Comparison of ENCODE assay signal across 1 cellular context in the genomic region with DNA sequence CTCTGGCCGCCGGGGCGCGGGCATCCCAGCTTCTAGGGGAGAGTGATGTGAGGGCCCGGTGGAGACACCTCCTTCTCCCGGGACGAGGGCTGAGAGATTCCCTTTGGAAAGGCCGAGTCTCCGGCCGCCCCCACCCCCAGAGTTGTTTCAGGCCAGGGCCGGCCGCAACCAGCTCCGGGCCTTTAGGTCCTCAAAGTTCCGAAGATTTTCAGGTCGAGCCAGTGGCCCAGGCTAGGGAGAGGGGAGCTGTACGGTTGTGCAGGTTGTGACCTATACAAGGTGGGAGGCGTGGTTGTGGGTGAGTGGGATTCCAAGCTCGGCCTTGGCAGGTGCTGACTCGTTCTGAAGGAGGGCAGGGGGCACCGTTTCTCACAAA.
TF ChIP-seq lines count a peak whose summit lies in the region.

No MANE protein-coding gene starts in this region.

TF ChIP-seq in GM23338, 12 proteins besides CTCF, POLR2A, EP300 and RAD21:
- TF ChIP-seq, protein P1, sequence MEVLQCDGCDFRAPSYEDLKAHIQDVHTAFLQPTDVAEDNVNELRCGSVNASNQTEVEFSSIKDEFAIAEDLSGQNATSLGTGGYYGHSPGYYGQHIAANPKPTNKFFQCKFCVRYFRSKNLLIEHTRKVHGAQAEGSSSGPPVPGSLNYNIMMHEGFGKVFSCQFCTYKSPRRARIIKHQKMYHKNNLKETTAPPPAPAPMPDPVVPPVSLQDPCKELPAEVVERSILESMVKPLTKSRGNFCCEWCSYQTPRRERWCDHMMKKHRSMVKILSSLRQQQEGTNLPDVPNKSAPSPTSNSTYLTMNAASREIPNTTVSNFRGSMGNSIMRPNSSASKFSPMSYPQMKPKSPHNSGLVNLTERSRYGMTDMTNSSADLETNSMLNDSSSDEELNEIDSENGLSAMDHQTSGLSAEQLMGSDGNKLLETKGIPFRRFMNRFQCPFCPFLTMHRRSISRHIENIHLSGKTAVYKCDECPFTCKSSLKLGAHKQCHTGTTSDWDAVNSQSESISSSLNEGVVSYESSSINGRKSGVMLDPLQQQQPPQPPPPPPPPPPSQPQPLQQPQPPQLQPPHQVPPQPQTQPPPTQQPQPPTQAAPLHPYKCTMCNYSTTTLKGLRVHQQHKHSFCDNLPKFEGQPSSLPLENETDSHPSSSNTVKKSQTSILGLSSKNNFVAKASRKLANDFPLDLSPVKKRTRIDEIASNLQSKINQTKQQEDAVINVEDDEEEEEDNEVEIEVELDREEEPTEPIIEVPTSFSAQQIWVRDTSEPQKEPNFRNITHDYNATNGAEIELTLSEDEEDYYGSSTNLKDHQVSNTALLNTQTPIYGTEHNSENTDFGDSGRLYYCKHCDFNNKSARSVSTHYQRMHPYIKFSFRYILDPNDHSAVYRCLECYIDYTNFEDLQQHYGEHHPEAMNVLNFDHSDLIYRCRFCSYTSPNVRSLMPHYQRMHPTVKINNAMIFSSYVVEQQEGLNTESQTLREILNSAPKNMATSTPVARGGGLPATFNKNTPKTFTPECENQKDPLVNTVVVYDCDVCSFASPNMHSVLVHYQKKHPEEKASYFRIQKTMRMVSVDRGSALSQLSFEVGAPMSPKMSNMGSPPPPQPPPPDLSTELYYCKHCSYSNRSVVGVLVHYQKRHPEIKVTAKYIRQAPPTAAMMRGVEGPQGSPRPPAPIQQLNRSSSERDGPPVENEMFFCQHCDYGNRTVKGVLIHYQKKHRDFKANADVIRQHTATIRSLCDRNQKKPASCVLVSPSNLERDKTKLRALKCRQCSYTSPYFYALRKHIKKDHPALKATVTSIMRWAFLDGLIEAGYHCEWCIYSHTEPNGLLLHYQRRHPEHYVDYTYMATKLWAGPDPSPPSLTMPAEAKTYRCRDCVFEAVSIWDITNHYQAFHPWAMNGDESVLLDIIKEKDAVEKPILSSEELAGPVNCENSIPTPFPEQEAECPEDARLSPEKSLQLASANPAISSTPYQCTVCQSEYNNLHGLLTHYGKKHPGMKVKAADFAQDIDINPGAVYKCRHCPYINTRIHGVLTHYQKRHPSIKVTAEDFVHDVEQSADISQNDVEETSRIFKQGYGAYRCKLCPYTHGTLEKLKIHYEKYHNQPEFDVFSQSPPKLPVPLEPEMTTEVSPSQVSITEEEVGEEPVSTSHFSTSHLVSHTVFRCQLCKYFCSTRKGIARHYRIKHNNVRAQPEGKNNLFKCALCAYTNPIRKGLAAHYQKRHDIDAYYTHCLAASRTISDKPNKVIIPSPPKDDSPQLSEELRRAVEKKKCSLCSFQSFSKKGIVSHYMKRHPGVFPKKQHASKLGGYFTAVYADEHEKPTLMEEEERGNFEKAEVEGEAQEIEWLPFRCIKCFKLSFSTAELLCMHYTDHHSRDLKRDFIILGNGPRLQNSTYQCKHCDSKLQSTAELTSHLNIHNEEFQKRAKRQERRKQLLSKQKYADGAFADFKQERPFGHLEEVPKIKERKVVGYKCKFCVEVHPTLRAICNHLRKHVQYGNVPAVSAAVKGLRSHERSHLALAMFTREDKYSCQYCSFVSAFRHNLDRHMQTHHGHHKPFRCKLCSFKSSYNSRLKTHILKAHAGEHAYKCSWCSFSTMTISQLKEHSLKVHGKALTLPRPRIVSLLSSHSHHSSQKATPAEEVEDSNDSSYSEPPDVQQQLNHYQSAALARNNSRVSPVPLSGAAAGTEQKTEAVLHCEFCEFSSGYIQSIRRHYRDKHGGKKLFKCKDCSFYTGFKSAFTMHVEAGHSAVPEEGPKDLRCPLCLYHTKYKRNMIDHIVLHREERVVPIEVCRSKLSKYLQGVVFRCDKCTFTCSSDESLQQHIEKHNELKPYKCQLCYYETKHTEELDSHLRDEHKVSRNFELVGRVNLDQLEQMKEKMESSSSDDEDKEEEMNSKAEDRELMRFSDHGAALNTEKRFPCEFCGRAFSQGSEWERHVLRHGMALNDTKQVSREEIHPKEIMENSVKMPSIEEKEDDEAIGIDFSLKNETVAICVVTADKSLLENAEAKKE (CRISPR knock-in tag; IDR thresholded peaks at IDR 0.05): no peak
- TF ChIP-seq ZNF114 (CRISPR knock-in tag; IDR thresholded peaks at IDR 0.05) (no peak), ZNF331 (CRISPR knock-in tag; IDR thresholded peaks at IDR 0.05; ENCODE audit: low read depth) (no peak), EZH2 (IDR thresholded peaks at IDR 0.05; ENCODE audit: low read depth, unreplicated experiment) (no peak), JUNB (IDR thresholded peaks at IDR 0.05; ENCODE audit: unreplicated experiment) (no peak), STAT1 (IDR thresholded peaks at IDR 0.05; ENCODE audit: unreplicated experiment) (no peak), NANOG (IDR thresholded peaks at IDR 0.05; ENCODE audit: borderline replicate concordance) (no peak), EZH2phosphoT487 (IDR thresholded peaks at IDR 0.05; ENCODE audit: unreplicated experiment) (no peak), CREB1 (CRISPR knock-in tag; IDR thresholded peaks at IDR 0.05; ENCODE audit: low read depth) (no peak), POLR2AphosphoS5 (IDR thresholded peaks at IDR 0.05; ENCODE audit: low read depth) (no peak)
- TF ChIP-seq, protein P2, sequence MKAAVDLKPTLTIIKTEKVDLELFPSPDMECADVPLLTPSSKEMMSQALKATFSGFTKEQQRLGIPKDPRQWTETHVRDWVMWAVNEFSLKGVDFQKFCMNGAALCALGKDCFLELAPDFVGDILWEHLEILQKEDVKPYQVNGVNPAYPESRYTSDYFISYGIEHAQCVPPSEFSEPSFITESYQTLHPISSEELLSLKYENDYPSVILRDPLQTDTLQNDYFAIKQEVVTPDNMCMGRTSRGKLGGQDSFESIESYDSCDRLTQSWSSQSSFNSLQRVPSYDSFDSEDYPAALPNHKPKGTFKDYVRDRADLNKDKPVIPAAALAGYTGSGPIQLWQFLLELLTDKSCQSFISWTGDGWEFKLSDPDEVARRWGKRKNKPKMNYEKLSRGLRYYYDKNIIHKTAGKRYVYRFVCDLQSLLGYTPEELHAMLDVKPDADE (IDR thresholded peaks at IDR 0.05): no peak
- TF ChIP-seq, protein P3, sequence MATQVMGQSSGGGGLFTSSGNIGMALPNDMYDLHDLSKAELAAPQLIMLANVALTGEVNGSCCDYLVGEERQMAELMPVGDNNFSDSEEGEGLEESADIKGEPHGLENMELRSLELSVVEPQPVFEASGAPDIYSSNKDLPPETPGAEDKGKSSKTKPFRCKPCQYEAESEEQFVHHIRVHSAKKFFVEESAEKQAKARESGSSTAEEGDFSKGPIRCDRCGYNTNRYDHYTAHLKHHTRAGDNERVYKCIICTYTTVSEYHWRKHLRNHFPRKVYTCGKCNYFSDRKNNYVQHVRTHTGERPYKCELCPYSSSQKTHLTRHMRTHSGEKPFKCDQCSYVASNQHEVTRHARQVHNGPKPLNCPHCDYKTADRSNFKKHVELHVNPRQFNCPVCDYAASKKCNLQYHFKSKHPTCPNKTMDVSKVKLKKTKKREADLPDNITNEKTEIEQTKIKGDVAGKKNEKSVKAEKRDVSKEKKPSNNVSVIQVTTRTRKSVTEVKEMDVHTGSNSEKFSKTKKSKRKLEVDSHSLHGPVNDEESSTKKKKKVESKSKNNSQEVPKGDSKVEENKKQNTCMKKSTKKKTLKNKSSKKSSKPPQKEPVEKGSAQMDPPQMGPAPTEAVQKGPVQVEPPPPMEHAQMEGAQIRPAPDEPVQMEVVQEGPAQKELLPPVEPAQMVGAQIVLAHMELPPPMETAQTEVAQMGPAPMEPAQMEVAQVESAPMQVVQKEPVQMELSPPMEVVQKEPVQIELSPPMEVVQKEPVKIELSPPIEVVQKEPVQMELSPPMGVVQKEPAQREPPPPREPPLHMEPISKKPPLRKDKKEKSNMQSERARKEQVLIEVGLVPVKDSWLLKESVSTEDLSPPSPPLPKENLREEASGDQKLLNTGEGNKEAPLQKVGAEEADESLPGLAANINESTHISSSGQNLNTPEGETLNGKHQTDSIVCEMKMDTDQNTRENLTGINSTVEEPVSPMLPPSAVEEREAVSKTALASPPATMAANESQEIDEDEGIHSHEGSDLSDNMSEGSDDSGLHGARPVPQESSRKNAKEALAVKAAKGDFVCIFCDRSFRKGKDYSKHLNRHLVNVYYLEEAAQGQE (IDR thresholded peaks at IDR 0.05; ENCODE audit: unreplicated experiment): no peak
